ENCODE assay signal across 22 cellular contexts in genomic region chr2:15759385-15759784, GRCh38.
DNase-seq lines count a peak whose midpoint lies in the region.
"Had no signal": no experiment of that assay in that cellular context is flagged by ENCODE, and none has a peak within 500 bp of the region (broad histone marks: within the 10 kb centered on the region; RNA-seq: fewer than 3 reads in every experiment).

No MANE protein-coding gene starts in this region.

- DNase-seq in SK-N-DZ (ENCODE audit: low spot score): peak; percentile 93
- DNase-seq in HuH-7.5 (ENCODE audit: low spot score): no peak
- DNase-seq: 8988T; ACHN; AML-193; BE2C; C1 segment of cervical spinal cord; Caco-2; Calu3; CD4-positive, alpha-beta memory T cell; CD4-positive, alpha-beta T cell; CD4-positive, CD25-positive, alpha-beta regulatory T cell; CD8-positive, alpha-beta memory T cell; CD8-positive, alpha-beta T cell; COR-L47; DMS 273 treated with DMSO at 0.1 percent for 48 hours; DMS153; DMS53; DMS79; DMS79 treated with DMSO at 0.1 percent for 48 hours; DND-41; EL had no signal
